ENCODE assay signal across 19 cellular contexts in the genomic region with DNA sequence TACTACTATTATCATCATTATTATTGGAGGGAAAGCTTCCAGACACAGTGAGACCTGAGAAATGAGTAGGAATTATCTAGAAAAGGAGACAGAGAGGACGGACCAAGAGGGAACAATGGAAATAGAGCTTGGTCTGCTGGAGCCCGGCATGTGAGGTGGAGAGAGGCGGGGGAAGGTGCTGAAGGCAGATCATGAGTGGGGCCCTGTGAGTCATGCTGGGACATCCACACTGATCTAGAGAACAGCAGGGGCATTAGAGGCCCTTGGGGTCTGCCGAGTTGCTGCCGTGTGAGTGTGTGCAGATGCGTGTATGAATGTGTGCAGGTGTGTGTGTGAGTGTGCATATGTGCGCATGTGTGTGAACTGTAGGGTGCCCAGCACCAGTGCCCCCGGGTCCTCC.
DNase-seq lines count a peak whose midpoint lies in the region; ATAC-seq and TF ChIP-seq lines count a peak whose summit lies in the region.
"Had no signal": no experiment of that assay in that cellular context is flagged by ENCODE, and none has a peak within 500 bp of the region (broad histone marks: within the 10 kb centered on the region; RNA-seq: fewer than 3 reads in every experiment).

No MANE protein-coding gene starts in this region.

- no peak overlapping the region for H4K8ac ChIP-seq in H9 (replicated peaks; ENCODE audit: insufficient read length, low read depth, low read length)

- no peak overlapping the region for H2BK120ac ChIP-seq in H9 (ENCODE audit: low read depth, low read length, poor library complexity, severe bottlenecking)

- no peak overlapping the region for H4K91ac ChIP-seq in H9 (ENCODE audit: insufficient read length, low read depth, low read length)

- CTCF ChIA-PET in activated CD8-positive, alpha-beta T cell treated with anti-CD3 and anti-CD28 coated beads, Interleukin-2, amount 10 ng/mL, durations not matched to agents 7 days and 5 days (lab: Charles Lee): no interaction called here

- POLR2A ChIA-PET in activated CD8-positive, alpha-beta T cell treated with anti-CD3 and anti-CD28 coated beads, Interleukin-2, amount 10 ng/mL, durations not matched to agents 7 days and 5 days (lab: Charles Lee): no interaction called here

- no peaks in the 10 kb centered on the region for H4K20me1 ChIP-seq in H9 (ENCODE audit: control insufficient read depth, insufficient read depth, insufficient read length)

- no peaks in the 10 kb centered on the region for H3K79me2 ChIP-seq in H9 (ENCODE audit: insufficient read depth, low read length)

- H3K23ac ChIP-seq in H9 (ENCODE audit: insufficient read length, low read depth, low read length): no peak overlapping the region

- H2BK20ac ChIP-seq in H9 (ENCODE audit: low read depth, low read length, poor library complexity, severe bottlenecking): no peak overlapping the region

- no peak overlapping the region for H2BK12ac ChIP-seq in H9 (ENCODE audit: insufficient read length, low read depth, low read length)

- no peak overlapping the region for H2AK5ac ChIP-seq in H9 (ENCODE audit: insufficient read length, low read length)

- H3K23me2 ChIP-seq in H9 (ENCODE audit: insufficient read length, low read depth, low read length, poor library complexity, severe bottlenecking): no peaks in the 10 kb centered on the region

- no peak overlapping the region for H3K4me3 ChIP-seq in tibial artery

- H4K5ac ChIP-seq in H9 (ENCODE audit: insufficient read length, low read depth, low read length): no peak overlapping the region

- peaks cover 4% of the 10 kb centered on the region for H3K36me3 Mint-ChIP-seq in central memory CD8-positive, alpha-beta T cell (ENCODE audit: insufficient read depth)
- peaks cover 18% of the 10 kb centered on the region for H3K36me3 Mint-ChIP-seq in activated CD8-positive, alpha-beta T cell treated with anti-CD3 and anti-CD28 coated beads, Interleukin-2, amount 10 ng/mL, durations not matched to agents 7 days and 5 days (ENCODE audit: low read depth)
- H3K36me3 Mint-ChIP-seq in H9 (ENCODE audit: insufficient read depth in 1 of 3, low read depth in 3 of 3): peaks cover 0 to 7% (median 4%) of the 10 kb centered on the region in 3 experiments; a peak in 2 of 7 replicates

- no peaks in the 10 kb centered on the region for H3K79me1 ChIP-seq in H9 (ENCODE audit: insufficient read depth, low read depth, low read length, poor library complexity, severe bottlenecking)

- H3K4me3 Mint-ChIP-seq in central memory CD8-positive, alpha-beta T cell: no peak overlapping the region
- H3K4me3 Mint-ChIP-seq in activated CD8-positive, alpha-beta T cell treated with anti-CD3 and anti-CD28 coated beads, Interleukin-2, amount 10 ng/mL, durations not matched to agents 7 days and 5 days: no peak overlapping the region
- no peak overlapping the region for H3K4me3 Mint-ChIP-seq in H9
- H3K4me3 Mint-ChIP-seq: CD4-positive, alpha-beta T cell had no signal

- no peak overlapping the region for H3K4ac ChIP-seq in H9 (ENCODE audit: low read depth, low read length)

- H3K56ac ChIP-seq in H9 (ENCODE audit: insufficient read length, low read depth, low read length): no peak overlapping the region

- H3K36me3 ChIP-seq in tibial artery: peaks cover 10 to 31% (median 20%) of the 10 kb centered on the region in 3 donors
- H3K36me3 ChIP-seq: BE2C had no signal

- H3K9ac ChIP-seq in H9 (ENCODE audit: extremely low read depth, insufficient read length, low read length): no peak overlapping the region

- TF ChIP-seq CTCF in tibial artery (IDR thresholded peaks at IDR 0.05): no peak
- TF ChIP-seq CTCF in H9 (conservative IDR thresholded peaks at IDR 0.05): no peak

- H3K9me3 ChIP-seq in tibial artery (no peaks in the 10 kb centered on the region), H9 (ENCODE audit: control insufficient read depth, low read depth, low read length) (no peaks in the 10 kb centered on the region)
- H3K9me3 ChIP-seq: BE2C had no signal

- no CpG with 5 or more reads among the region's 8 CpGs for WGBS in H9 (ENCODE audit: extremely low coverage, insufficient read length, low lambda C conversion rate)

- peaks cover 0 to 60% (median 41%) of the 10 kb centered on the region in 4 donors for H3K4me1 ChIP-seq in tibial artery
- H3K4me1 ChIP-seq in H9 (ENCODE audit: insufficient read depth, low read length): no peaks in the 10 kb centered on the region
- H3K4me1 ChIP-seq: BE2C had no signal

- no peak overlapping the region for H3K4me2 ChIP-seq in H9 (ENCODE audit: insufficient read depth, insufficient read length, low read length)

- H3K27ac ChIP-seq in tibial artery: peak overlapping the region; percentile 81 to 85
- H3K27ac ChIP-seq in H9 (ENCODE audit: insufficient read length, low read depth, low read length): no peak overlapping the region
- H3K27ac ChIP-seq: 22Rv1, HL-60 had no signal

- H3K18ac ChIP-seq in H9 (ENCODE audit: insufficient read length, low read depth, low read length): no peak overlapping the region

- H2BK5ac ChIP-seq in H9 (ENCODE audit: insufficient read length, low read length): no peak overlapping the region

- H3K27ac Mint-ChIP-seq in central memory CD8-positive, alpha-beta T cell (ENCODE audit: low read depth): peak overlapping the region; percentile 35
- H3K27ac Mint-ChIP-seq in activated CD8-positive, alpha-beta T cell treated with anti-CD3 and anti-CD28 coated beads, Interleukin-2, amount 10 ng/mL, durations not matched to agents 7 days and 5 days: no peak overlapping the region
- no peak overlapping the region for H3K27ac Mint-ChIP-seq in H9
- H3K27ac Mint-ChIP-seq: CD4-positive, alpha-beta T cell had no signal

- no peaks in the 10 kb centered on the region for H3K4me1 Mint-ChIP-seq in central memory CD8-positive, alpha-beta T cell
- H3K4me1 Mint-ChIP-seq in activated CD8-positive, alpha-beta T cell treated with anti-CD3 and anti-CD28 coated beads, Interleukin-2, amount 10 ng/mL, durations not matched to agents 7 days and 5 days (ENCODE audit: low read depth): no peaks in the 10 kb centered on the region
- peaks cover 6 to 9% of the 10 kb centered on the region in 2 experiments; a peak in 3 of 4 replicates for H3K4me1 Mint-ChIP-seq in H9

- no peak overlapping the region for H3K14ac ChIP-seq in H9 (ENCODE audit: insufficient read depth, low read length)

- H2BK15ac ChIP-seq in H9 (ENCODE audit: low read depth, low read length): no peak overlapping the region

- peaks cover 9% of the 10 kb centered on the region for H3K9me3 Mint-ChIP-seq in central memory CD8-positive, alpha-beta T cell
- no peaks in the 10 kb centered on the region for H3K9me3 Mint-ChIP-seq in activated CD8-positive, alpha-beta T cell treated with anti-CD3 and anti-CD28 coated beads, Interleukin-2, amount 10 ng/mL, durations not matched to agents 7 days and 5 days (ENCODE audit: insufficient read depth)
- peaks cover 3 to 12% of the 10 kb centered on the region in 2 experiments; a peak in 4 of 5 replicates for H3K9me3 Mint-ChIP-seq in H9

- DNase-seq in NCI-H82 (lab: John Stamatoyannopoulos, UW) (peak; percentile 46), NCI-H82 treated with DMSO at 0.1 percent for 48 hours (lab: John Stamatoyannopoulos, UW; ENCODE audit: unreplicated experiment) (no peak), myocyte (ENCODE audit: low read depth) (peak; percentile 52), tibial artery (no peak), hippocampal formation (lab: John Stamatoyannopoulos, UW) (no peak), H9 (no peak)
- DNase-seq in central memory CD8-positive, alpha-beta T cell (ENCODE audit: low spot score in 2 of 2): no peak
- DNase-seq in activated CD8-positive, alpha-beta T cell treated with anti-CD3 and anti-CD28 coated beads, Interleukin-2, amount 10 ng/mL, durations not matched to agents 7 days and 5 days: no peak
- DNase-seq: BE2C; Calu3; CD4-positive, alpha-beta T cell; DMS53; HCEC 1CT; NCI-H1105; NCI-H1694; NCI-H526 treated with DMSO at 0.1 percent for 48 hours; NK-92 treated with Interleukin-12 subunit alpha and Interleukin-12 subunit beta, amount 100 ng/mL, for 24 hours had no signal

- no peak overlapping the region for H2AFZ ChIP-seq in H9 (ENCODE audit: low read length)

- H3T11ph ChIP-seq in H9 (ENCODE audit: low read length): no peak overlapping the region

- intact Hi-C loops in tibial artery (cut with DNase I; ENCODE audit: low total_unique reads): no loop called here

- no peaks in the 10 kb centered on the region for H3K27me3 ChIP-seq in tibial artery
- H3K27me3 ChIP-seq in H9 (ENCODE audit: insufficient read depth, low read length): no peaks in the 10 kb centered on the region; the same call in none of the 2 replicates
- H3K27me3 ChIP-seq: BE2C had no signal

- ATAC-seq in central memory CD8-positive, alpha-beta T cell (replicated peaks; ENCODE audit: extremely low read depth, poor library complexity, severe bottlenecking): no peak
- no peak for ATAC-seq in activated CD8-positive, alpha-beta T cell treated with anti-CD3 and anti-CD28 coated beads, Interleukin-2, amount 10 ng/mL, durations not matched to agents 7 days and 5 days

- no peaks in the 10 kb centered on the region for H3K27me3 Mint-ChIP-seq in central memory CD8-positive, alpha-beta T cell
- no peaks in the 10 kb centered on the region for H3K27me3 Mint-ChIP-seq in activated CD8-positive, alpha-beta T cell treated with anti-CD3 and anti-CD28 coated beads, Interleukin-2, amount 10 ng/mL, durations not matched to agents 7 days and 5 days (ENCODE audit: low read depth)
- peaks cover 10% of the 10 kb centered on the region for H3K27me3 Mint-ChIP-seq in H9 (ENCODE audit: low read depth)
- H3K27me3 Mint-ChIP-seq: CD4-positive, alpha-beta T cell had no signal

Comparison
In these comparisons a context has a peak if more than half of its experiments do, and no peak if none do; other contexts are left out.
1. DNase-seq: peak in NCI-H82 (single experiment) and myocyte (single experiment); none in NCI-H82 treated with DMSO at 0.1 percent for 48 hours (single experiment), central memory CD8-positive, alpha-beta T cell (0 of 2), tibial artery (0 of 2), activated CD8-positive, alpha-beta T cell treated with anti-CD3 and anti-CD28 coated beads, Interleukin-2, amount 10 ng/mL, durations not matched to agents 7 days and 5 days (single experiment), hippocampal formation (0 of 2) and H9 (single experiment).